In the genomic region with DNA sequence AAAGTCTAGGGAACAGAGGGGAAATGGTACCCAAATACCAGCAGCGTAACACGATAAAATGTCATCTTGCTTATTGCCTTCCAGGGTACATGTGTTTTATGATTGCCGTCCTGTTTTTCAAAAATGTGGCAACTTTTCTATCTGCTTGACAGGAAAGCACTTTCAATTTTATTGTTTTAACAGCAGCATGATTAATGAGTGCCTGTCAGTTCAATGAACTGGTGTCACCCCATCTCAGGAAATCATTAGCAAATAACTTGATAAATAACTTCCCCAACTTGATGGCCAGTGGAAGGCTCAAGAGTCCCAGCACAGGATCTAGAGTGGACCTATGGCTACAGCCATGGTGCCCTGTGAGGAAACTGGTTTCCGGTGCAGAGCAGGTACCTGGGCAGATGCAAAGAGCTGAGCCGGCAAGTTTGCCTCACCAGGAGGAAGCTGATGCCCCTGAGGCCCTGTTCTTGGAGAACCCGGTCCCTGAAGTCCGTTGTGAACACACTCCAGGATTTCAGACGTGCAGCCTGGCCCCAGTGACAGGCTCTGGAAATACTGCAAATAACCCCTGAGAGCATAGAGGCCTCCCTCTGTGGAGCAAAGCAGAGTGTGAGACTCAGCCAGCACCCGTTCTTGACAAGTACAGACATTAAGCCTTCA, we compare ENCODE assay signal across 1 cellular context.
TF ChIP-seq lines count a peak whose summit lies in the region.

No MANE protein-coding gene starts in this region.

TF ChIP-seq in WTC11, 78 proteins besides CTCF, POLR2A, EP300 and RAD21 (continued from another document):
- TF ChIP-seq PRDM15 (CRISPR knock-in tag; IDR thresholded peaks at IDR 0.05) = peak; percentile 83
